In the genomic region with DNA sequence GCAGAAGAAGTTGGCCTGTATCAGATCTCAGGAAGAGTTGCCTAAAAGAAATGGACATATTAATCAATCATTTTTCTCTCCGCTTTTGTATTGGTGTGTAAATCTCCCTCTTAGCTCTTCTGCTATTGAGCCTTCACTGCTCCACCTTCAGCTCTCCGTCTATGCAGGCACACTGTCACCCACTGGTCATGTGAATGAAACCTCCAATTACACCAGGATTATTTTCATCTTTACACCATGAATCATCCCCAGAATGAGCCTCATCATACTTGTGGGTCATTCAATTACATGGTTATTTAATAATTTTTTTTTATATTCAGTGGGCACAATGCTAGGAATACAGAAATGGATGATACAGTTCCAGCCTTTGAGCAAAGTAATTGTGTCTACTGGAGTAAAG, we compare ENCODE assay signal across 10 cellular contexts.
DNase-seq lines count a peak whose midpoint lies in the region; ATAC-seq and TF ChIP-seq lines count a peak whose summit lies in the region.
"Had no signal": no experiment of that assay in that cellular context is flagged by ENCODE, and none has a peak within 500 bp of the region (broad histone marks: within the 10 kb centered on the region; RNA-seq: fewer than 3 reads in every experiment).

No MANE protein-coding gene starts in this region.

- in situ Hi-C loops in GM13976 (cut with MboI; ENCODE audit: low sequenced_read_pairs, unreplicated experiment) = no loop called here

- H3K4me3 ChIP-seq in fibroblast of pulmonary artery (replicated peaks; ENCODE audit: low read depth, low read length) = no peak overlapping the region

- CTCF ChIA-PET in GM10248 (lab: Yijun Ruan, JAX) = interaction anchor here (1.7 to 2.3 kb wide), 2 partner anchors 9 to 16 kb away, joined by 5 to 6 read pairs; no protein-coding TSS in a partner anchor

- ATAC-seq in GM19397 (IDR thresholded peaks at IDR 0.05; ENCODE audit: unreplicated experiment) (no peak), GM19035 (IDR thresholded peaks at IDR 0.05; ENCODE audit: unreplicated experiment) (no peak)

- POLR2A ChIA-PET in GM10248 (lab: Yijun Ruan, JAX) = no interaction called here

- DNase-seq in A172 (ENCODE audit: low spot score) (peak; percentile 63), GM10248 (ENCODE audit: extremely low spot score) (no peak), SW480 (ENCODE audit: low spot score) (peak; percentile 25), fibroblast of pulmonary artery (ENCODE audit: low read depth) (peak; percentile 73), GM13976 (ENCODE audit: low spot score) (no peak), activated gamma-delta T cell (lab: John Stamatoyannopoulos, UW) (no peak)
- DNase-seq: activated B cell treated with CpG ODN at 0.5 μM for 24 hours; effector CD4-positive, alpha-beta T cell had no signal

- TF ChIP-seq CTCF in GM10248 (IDR thresholded peaks at IDR 0.05; ENCODE audit: control extremely low read depth, extremely low read depth, low read depth, missing control alignments) (peak; percentile 10), fibroblast of pulmonary artery (IDR thresholded peaks at IDR 0.05; ENCODE audit: low read length, missing control alignments) (peak; percentile 1), GM13976 (IDR thresholded peaks at IDR 0.05; ENCODE audit: borderline replicate concordance, control extremely low read depth, extremely low read depth, insufficient read depth, missing control alignments) (no peak)

Comparison
In these comparisons a context has a peak if more than half of its experiments do, and no peak if none do; other contexts are left out.
1. DNase-seq: peak in A172 (single experiment), SW480 (single experiment) and fibroblast of pulmonary artery (single experiment); none in GM10248 (single experiment), GM13976 (single experiment) and activated gamma-delta T cell (single experiment).